8 cellular contexts compared by ENCODE assay signal in the genomic region with DNA sequence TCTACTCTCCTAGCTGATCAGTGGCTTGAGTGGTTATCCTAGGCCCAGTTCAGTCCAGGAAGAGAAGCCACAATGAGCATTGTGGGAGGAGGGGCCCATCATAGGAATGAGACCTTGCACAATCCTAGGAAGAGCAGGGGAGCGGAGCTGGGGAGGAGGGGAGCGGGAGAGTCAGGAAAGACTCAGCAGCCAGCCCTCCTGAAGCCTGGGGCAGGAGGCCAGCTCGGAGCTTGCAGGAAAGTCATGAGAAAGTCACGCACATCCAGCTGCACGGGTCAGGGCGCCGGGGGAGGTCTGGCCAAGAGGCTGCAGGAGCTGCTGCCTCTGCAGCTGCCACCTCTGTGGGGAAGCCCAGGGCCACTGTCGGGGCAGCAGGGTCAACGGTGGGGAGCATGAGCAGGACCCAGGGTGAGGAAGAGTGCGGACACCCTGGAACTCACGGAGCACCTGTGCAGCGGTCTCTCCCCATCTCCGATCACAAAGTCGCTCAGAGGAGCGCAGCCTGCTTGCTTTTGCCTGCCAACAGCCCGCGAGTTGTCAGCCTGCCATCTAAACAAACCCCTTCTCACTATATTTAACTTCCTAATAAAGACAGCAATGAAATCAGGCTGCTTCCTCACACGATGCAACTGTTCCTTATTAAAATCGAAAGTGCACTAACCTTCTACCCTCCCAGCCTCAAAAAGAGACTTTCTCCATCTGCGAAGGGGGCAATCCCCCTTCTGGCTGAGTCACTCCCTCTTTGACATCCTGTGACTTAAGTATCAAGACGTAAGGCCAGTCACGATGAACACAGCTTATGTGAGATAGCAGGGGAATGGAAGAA. TPM values are rescaled to one million over a fixed set of nuclear protein-coding genes. Genes with fewer than 3 reads are reported as not detected.
DNase-seq lines count a peak whose midpoint lies in the region; ATAC-seq, FAIRE-seq and TF ChIP-seq lines count a peak whose summit lies in the region.

No MANE protein-coding gene starts in this region.

- ATAC-seq in GM21423 (IDR thresholded peaks at IDR 0.05; ENCODE audit: unreplicated experiment) (no peak), SK-N-SH treated with all-trans-retinoic acid at 6 μM for 48 hours (no peak)

- no peak for FAIRE-seq in frontal cortex (lab: Jason Lieb, UNC)

- peak overlapping the region; percentile 47 for H3K4me3 ChIP-seq in choroid plexus epithelial cell (ENCODE audit: low read depth, low read length)

- peak; percentile 92 for DNase-seq in EL
- peak; percentile 70 for DNase-seq in NCI-H2196 treated with DMSO at 0.1 percent for 48 hours (lab: John Stamatoyannopoulos, UW; ENCODE audit: unreplicated experiment)
- DNase-seq in choroid plexus epithelial cell (ENCODE audit: low read depth), result peak; percentile 84
- DNase-seq in myocyte (ENCODE audit: low read depth), result peak; percentile 81
- DNase-seq in HPDE6-E6E7 (ENCODE audit: extremely low spot score), result no peak
- DNase-seq in frontal cortex (ENCODE audit: low spot score in 2 of 2), result no peak

- TF ChIP-seq CTCF in choroid plexus epithelial cell (conservative IDR thresholded peaks at IDR 0.05; ENCODE audit: low read depth, low read length), result no peak

TF ChIP-seq in SK-N-SH treated with all-trans-retinoic acid at 6 μM for 48 hours, 23 proteins besides CTCF, POLR2A, EP300 and RAD21:
- TF ChIP-seq OSR1 (CRISPR knock-in tag; IDR thresholded peaks at IDR 0.05) (no peak), ESRRG (CRISPR knock-in tag; IDR thresholded peaks at IDR 0.05) (no peak), ARNTL (CRISPR knock-in tag; IDR thresholded peaks at IDR 0.05; ENCODE audit: borderline replicate concordance, low read depth) (no peak), TOX (CRISPR knock-in tag; IDR thresholded peaks at IDR 0.05; ENCODE audit: borderline replicate concordance) (no peak), GLIS3 (CRISPR knock-in tag; IDR thresholded peaks at IDR 0.05) (no peak), ZNF565 (CRISPR knock-in tag; conservative IDR thresholded peaks at IDR 0.05; ENCODE audit: low read depth) (no peak), ZFP30 (CRISPR knock-in tag; IDR thresholded peaks at IDR 0.05) (no peak)
- TF ChIP-seq, protein P1, sequence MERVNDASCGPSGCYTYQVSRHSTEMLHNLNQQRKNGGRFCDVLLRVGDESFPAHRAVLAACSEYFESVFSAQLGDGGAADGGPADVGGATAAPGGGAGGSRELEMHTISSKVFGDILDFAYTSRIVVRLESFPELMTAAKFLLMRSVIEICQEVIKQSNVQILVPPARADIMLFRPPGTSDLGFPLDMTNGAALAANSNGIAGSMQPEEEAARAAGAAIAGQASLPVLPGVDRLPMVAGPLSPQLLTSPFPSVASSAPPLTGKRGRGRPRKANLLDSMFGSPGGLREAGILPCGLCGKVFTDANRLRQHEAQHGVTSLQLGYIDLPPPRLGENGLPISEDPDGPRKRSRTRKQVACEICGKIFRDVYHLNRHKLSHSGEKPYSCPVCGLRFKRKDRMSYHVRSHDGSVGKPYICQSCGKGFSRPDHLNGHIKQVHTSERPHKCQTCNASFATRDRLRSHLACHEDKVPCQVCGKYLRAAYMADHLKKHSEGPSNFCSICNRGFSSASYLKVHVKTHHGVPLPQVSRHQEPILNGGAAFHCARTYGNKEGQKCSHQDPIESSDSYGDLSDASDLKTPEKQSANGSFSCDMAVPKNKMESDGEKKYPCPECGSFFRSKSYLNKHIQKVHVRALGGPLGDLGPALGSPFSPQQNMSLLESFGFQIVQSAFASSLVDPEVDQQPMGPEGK (CRISPR knock-in tag; IDR thresholded peaks at IDR 0.05; ENCODE audit: borderline replicate concordance), result no peak
- TF ChIP-seq, protein P2, sequence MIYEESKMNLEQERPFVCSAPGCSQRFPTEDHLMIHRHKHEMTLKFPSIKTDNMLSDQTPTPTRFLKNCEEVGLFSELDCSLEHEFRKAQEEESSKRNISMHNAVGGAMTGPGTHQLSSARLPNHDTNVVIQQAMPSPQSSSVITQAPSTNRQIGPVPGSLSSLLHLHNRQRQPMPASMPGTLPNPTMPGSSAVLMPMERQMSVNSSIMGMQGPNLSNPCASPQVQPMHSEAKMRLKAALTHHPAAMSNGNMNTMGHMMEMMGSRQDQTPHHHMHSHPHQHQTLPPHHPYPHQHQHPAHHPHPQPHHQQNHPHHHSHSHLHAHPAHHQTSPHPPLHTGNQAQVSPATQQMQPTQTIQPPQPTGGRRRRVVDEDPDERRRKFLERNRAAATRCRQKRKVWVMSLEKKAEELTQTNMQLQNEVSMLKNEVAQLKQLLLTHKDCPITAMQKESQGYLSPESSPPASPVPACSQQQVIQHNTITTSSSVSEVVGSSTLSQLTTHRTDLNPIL (CRISPR knock-in tag; IDR thresholded peaks at IDR 0.05; ENCODE audit: low read depth), result no peak
- TF ChIP-seq, protein P3, sequence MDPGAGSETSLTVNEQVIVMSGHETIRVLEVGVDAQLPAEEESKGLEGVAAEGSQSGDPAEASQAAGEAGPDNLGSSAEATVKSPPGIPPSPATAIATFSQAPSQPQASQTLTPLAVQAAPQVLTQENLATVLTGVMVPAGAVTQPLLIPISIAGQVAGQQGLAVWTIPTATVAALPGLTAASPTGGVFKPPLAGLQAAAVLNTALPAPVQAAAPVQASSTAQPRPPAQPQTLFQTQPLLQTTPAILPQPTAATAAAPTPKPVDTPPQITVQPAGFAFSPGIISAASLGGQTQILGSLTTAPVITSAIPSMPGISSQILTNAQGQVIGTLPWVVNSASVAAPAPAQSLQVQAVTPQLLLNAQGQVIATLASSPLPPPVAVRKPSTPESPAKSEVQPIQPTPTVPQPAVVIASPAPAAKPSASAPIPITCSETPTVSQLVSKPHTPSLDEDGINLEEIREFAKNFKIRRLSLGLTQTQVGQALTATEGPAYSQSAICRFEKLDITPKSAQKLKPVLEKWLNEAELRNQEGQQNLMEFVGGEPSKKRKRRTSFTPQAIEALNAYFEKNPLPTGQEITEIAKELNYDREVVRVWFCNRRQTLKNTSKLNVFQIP (CRISPR knock-in tag; IDR thresholded peaks at IDR 0.05; ENCODE audit: borderline replicate concordance, low read depth), result no peak
TF ChIP-seq in SK-N-SH treated with all-trans-retinoic acid at 6 μM for 48 hours: peak in this region for 0.

RNA-seq across cellular contexts. Expression of a gene that starts 52.8 kb away (rescaled TPM):
- total RNA-seq in myocyte (24.9 and 26.6 TPM in 2 replicates), frontal cortex (57.9 TPM)
- polyA plus RNA-seq in myocyte (2012), result 21.5 TPM

Comparison
In these comparisons a context has a peak if more than half of its experiments do, and no peak if none do; other contexts are left out.
1. DNase-seq: peak in EL (single experiment), NCI-H2196 treated with DMSO at 0.1 percent for 48 hours (single experiment), choroid plexus epithelial cell (single experiment) and myocyte (single experiment); none in HPDE6-E6E7 (single experiment) and frontal cortex (0 of 2).